9 cellular contexts compared by ENCODE assay signal in genomic region chr7:66522518-66522917, GRCh38.
A peak's percentile ranks its signal among the peaks of the same experiment; 100 is the strongest.
DNase-seq lines count a peak whose midpoint lies in the region; ATAC-seq and TF ChIP-seq lines count a peak whose summit lies in the region.
"Had no signal": no experiment of that assay in that cellular context is flagged by ENCODE, and none has a peak within 500 bp of the region (broad histone marks: within the 10 kb centered on the region; RNA-seq: fewer than 3 reads in every experiment).

No MANE protein-coding gene starts in this region.

- no peak overlapping the region for H3K4me3 ChIP-seq in right lobe of liver

- no peak for TF ChIP-seq POLR2A in right lobe of liver (IDR thresholded peaks at IDR 0.05)

- DNase-seq in GM03348 (ENCODE audit: low spot score) (peak; percentile 41), HFFc6 (no peak), right lobe of liver (peak in 1 of 3 donors; percentile 32)
- DNase-seq in activated CD8-positive, alpha-beta T cell treated with anti-CD3 and anti-CD28 coated beads, Interleukin-2, amount 10 ng/mL, durations not matched to agents 7 days and 5 days: peak; percentile 30
- DNase-seq: activated T-cell treated with anti-CD3 and anti-CD28 coated beads, Interleukin-2, amount 50 U/mL, for 4 hours; NCI-H2171 treated with DMSO at 0.1 percent for 48 hours had no signal

- peaks cover 12% of the 10 kb centered on the region for H3K27me3 Mint-ChIP-seq in HFFc6 (ENCODE audit: insufficient read depth)
- H3K27me3 Mint-ChIP-seq in activated CD8-positive, alpha-beta T cell treated with anti-CD3 and anti-CD28 coated beads, Interleukin-2, amount 10 ng/mL, durations not matched to agents 7 days and 5 days (ENCODE audit: low read depth): no peaks in the 10 kb centered on the region

- H3K36me3 Mint-ChIP-seq in HFFc6 (ENCODE audit: low read depth): no peaks in the 10 kb centered on the region
- no peaks in the 10 kb centered on the region for H3K36me3 Mint-ChIP-seq in activated CD8-positive, alpha-beta T cell treated with anti-CD3 and anti-CD28 coated beads, Interleukin-2, amount 10 ng/mL, durations not matched to agents 7 days and 5 days (ENCODE audit: low read depth)

- no peak overlapping the region for H3K27ac Mint-ChIP-seq in HFFc6
- H3K27ac Mint-ChIP-seq in activated CD8-positive, alpha-beta T cell treated with anti-CD3 and anti-CD28 coated beads, Interleukin-2, amount 10 ng/mL, durations not matched to agents 7 days and 5 days: no peak overlapping the region

- no peaks in the 10 kb centered on the region for H3K36me3 ChIP-seq in right lobe of liver

- WGBS in right lobe of liver (ENCODE audit: insufficient coverage, low coverage, low lambda C conversion rate, missing lambda C conversion rate): 0% methylated on average over 2 of the region's 3 CpGs

- H3K4me1 ChIP-seq in right lobe of liver: peaks cover 0 to 13% (median 5%) of the 10 kb centered on the region in 4 donors

- H3K4me3 Mint-ChIP-seq in HFFc6: no peak overlapping the region
- no peak overlapping the region for H3K4me3 Mint-ChIP-seq in activated CD8-positive, alpha-beta T cell treated with anti-CD3 and anti-CD28 coated beads, Interleukin-2, amount 10 ng/mL, durations not matched to agents 7 days and 5 days
- H3K4me3 Mint-ChIP-seq: activated T-cell treated with anti-CD3 and anti-CD28 coated beads, Interleukin-2, amount 50 U/mL, for 4 hours had no signal

- ATAC-seq in activated CD8-positive, alpha-beta T cell treated with anti-CD3 and anti-CD28 coated beads, Interleukin-2, amount 10 ng/mL, durations not matched to agents 7 days and 5 days: peak; percentile 63
- ATAC-seq in right lobe of liver (peak; percentile 74 to 80 (median 79)), HG02678 (IDR thresholded peaks at IDR 0.05; ENCODE audit: unreplicated experiment) (no peak), HG03354 (IDR thresholded peaks at IDR 0.05; ENCODE audit: poor library complexity, severe bottlenecking, unreplicated experiment) (no peak), GM21381 (IDR thresholded peaks at IDR 0.05; ENCODE audit: unreplicated experiment) (no peak)
- ATAC-seq: activated T-cell treated with anti-CD3 and anti-CD28 coated beads, Interleukin-2, amount 50 U/mL, for 4 hours had no signal

- intact Hi-C loops in right lobe of liver (cut with DNase I): no loop called here

- H3K9me3 Mint-ChIP-seq in HFFc6: no peaks in the 10 kb centered on the region
- no peaks in the 10 kb centered on the region for H3K9me3 Mint-ChIP-seq in activated CD8-positive, alpha-beta T cell treated with anti-CD3 and anti-CD28 coated beads, Interleukin-2, amount 10 ng/mL, durations not matched to agents 7 days and 5 days (ENCODE audit: insufficient read depth)
- H3K9me3 Mint-ChIP-seq: activated T-cell treated with anti-CD3 and anti-CD28 coated beads, Interleukin-2, amount 50 U/mL, for 4 hours had no signal

- CTCF ChIA-PET in activated CD8-positive, alpha-beta T cell treated with anti-CD3 and anti-CD28 coated beads, Interleukin-2, amount 10 ng/mL, durations not matched to agents 7 days and 5 days (lab: Charles Lee): no interaction called here

- H3K27me3 ChIP-seq in right lobe of liver: no peaks in the 10 kb centered on the region

- H3K9me3 ChIP-seq in right lobe of liver: no peaks in the 10 kb centered on the region

- no peaks in the 10 kb centered on the region for H3K4me1 Mint-ChIP-seq in HFFc6 (ENCODE audit: low read depth)
- peaks cover 3% of the 10 kb centered on the region for H3K4me1 Mint-ChIP-seq in activated CD8-positive, alpha-beta T cell treated with anti-CD3 and anti-CD28 coated beads, Interleukin-2, amount 10 ng/mL, durations not matched to agents 7 days and 5 days (ENCODE audit: low read depth)

- TF ChIP-seq CTCF in HFFc6 (IDR thresholded peaks at IDR 0.05) (peak; percentile 55; the same call in 1 of the 2 replicates), right lobe of liver (IDR thresholded peaks at IDR 0.05) (peak; percentile 35 to 65 (median 48))

- POLR2A ChIA-PET in activated CD8-positive, alpha-beta T cell treated with anti-CD3 and anti-CD28 coated beads, Interleukin-2, amount 10 ng/mL, durations not matched to agents 7 days and 5 days (lab: Charles Lee): no interaction called here

- H3K27ac ChIP-seq in right lobe of liver: no peak overlapping the region

Comparison
In these comparisons a context has a peak if more than half of its experiments do, and no peak if none do; other contexts are left out.
1. ATAC-seq: peak in activated CD8-positive, alpha-beta T cell treated with anti-CD3 and anti-CD28 coated beads, Interleukin-2, amount 10 ng/mL, durations not matched to agents 7 days and 5 days (single experiment) and right lobe of liver (4 of 4); none in HG02678 (single experiment), HG03354 (single experiment) and GM21381 (single experiment).